1 cellular context compared by ENCODE assay signal in genomic region chr7:138512092-138512858, GRCh38.
A peak's percentile ranks its signal among the peaks of the same experiment; 100 is the strongest.
TF ChIP-seq lines count a peak whose summit lies in the region.

No MANE protein-coding gene starts in this region.

TF ChIP-seq in K562, 482 proteins besides CTCF, POLR2A, EP300 and RAD21 (continued from another document):
- TF ChIP-seq CEBPZ (IDR thresholded peaks at IDR 0.05; ENCODE audit: borderline replicate concordance, low read depth, low read length) (no peak), ZBTB33 (CRISPR knock-in tag; IDR thresholded peaks at IDR 0.05) (peak; percentile 84), E2F4 (CRISPR knock-in tag; IDR thresholded peaks at IDR 0.05; ENCODE audit: low read depth) (no peak), ZFP36 (IDR thresholded peaks at IDR 0.05; ENCODE audit: low read depth, low read length, partially characterized antibody) (peak; percentile 74), E2F8 (IDR thresholded peaks at IDR 0.05; ENCODE audit: low read depth, partially characterized antibody) (no peak), PHB (CRISPR knock-in tag; IDR thresholded peaks at IDR 0.05) (0 out of 2 replicates have a peak, but pooled peaks have one; percentile 30), IFI16 (CRISPR knock-in tag; IDR thresholded peaks at IDR 0.05) (no peak), THRB (CRISPR knock-in tag; conservative IDR thresholded peaks at IDR 0.05) (no peak), ZNF23 (CRISPR knock-in tag; IDR thresholded peaks at IDR 0.05) (no peak), ZNF184 (CRISPR knock-in tag; IDR thresholded peaks at IDR 0.05) (no peak), TSHZ1 (CRISPR knock-in tag; IDR thresholded peaks at IDR 0.05) (no peak), ZEB2 (IDR thresholded peaks at IDR 0.05) (no peak), ZBTB8A (IDR thresholded peaks at IDR 0.05; ENCODE audit: partially characterized antibody) (no peak), SNRNP70 (optimal IDR thresholded peaks at IDR 0.05; ENCODE audit: low read depth, low read length) (no peak), ZNF778 (CRISPR knock-in tag; IDR thresholded peaks at IDR 0.05) (no peak), ZNF239 (CRISPR knock-in tag; IDR thresholded peaks at IDR 0.05) (no peak)
TF ChIP-seq in K562: peak in this region for 3.
